In the genomic region with DNA sequence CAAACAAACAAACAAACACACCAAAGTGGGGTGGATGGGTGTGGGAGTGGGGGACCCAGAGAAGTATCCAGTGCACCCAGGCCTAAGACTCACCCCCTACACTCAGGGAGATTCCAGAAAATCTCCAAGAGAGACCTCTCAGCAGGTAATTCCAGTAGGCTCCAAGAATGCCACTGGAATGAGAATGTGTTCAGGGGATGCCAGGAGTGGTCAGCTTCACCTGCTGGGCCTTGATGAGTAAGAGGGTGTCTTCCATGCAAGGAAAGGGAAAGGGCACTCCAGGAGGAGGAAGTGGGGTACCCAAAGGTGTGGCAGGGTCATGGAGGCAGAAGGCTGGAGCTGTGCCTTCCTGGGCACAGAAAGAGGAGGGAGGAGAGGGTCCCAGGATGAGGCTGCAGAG, we compare ENCODE assay signal across 1 cellular context.
TF ChIP-seq lines count a peak whose summit lies in the region.

No MANE protein-coding gene starts in this region.

TF ChIP-seq in GM23338, 12 proteins besides CTCF, POLR2A, EP300 and RAD21 (continued from another document):
- TF ChIP-seq CREB1 (CRISPR knock-in tag; IDR thresholded peaks at IDR 0.05; ENCODE audit: low read depth) (no peak), POLR2AphosphoS5 (IDR thresholded peaks at IDR 0.05; ENCODE audit: low read depth) (no peak), EZH2 (IDR thresholded peaks at IDR 0.05; ENCODE audit: low read depth, unreplicated experiment) (no peak), ZNF331 (CRISPR knock-in tag; IDR thresholded peaks at IDR 0.05; ENCODE audit: low read depth) (no peak), ETS1 (IDR thresholded peaks at IDR 0.05) (no peak)
- TF ChIP-seq, protein P1, sequence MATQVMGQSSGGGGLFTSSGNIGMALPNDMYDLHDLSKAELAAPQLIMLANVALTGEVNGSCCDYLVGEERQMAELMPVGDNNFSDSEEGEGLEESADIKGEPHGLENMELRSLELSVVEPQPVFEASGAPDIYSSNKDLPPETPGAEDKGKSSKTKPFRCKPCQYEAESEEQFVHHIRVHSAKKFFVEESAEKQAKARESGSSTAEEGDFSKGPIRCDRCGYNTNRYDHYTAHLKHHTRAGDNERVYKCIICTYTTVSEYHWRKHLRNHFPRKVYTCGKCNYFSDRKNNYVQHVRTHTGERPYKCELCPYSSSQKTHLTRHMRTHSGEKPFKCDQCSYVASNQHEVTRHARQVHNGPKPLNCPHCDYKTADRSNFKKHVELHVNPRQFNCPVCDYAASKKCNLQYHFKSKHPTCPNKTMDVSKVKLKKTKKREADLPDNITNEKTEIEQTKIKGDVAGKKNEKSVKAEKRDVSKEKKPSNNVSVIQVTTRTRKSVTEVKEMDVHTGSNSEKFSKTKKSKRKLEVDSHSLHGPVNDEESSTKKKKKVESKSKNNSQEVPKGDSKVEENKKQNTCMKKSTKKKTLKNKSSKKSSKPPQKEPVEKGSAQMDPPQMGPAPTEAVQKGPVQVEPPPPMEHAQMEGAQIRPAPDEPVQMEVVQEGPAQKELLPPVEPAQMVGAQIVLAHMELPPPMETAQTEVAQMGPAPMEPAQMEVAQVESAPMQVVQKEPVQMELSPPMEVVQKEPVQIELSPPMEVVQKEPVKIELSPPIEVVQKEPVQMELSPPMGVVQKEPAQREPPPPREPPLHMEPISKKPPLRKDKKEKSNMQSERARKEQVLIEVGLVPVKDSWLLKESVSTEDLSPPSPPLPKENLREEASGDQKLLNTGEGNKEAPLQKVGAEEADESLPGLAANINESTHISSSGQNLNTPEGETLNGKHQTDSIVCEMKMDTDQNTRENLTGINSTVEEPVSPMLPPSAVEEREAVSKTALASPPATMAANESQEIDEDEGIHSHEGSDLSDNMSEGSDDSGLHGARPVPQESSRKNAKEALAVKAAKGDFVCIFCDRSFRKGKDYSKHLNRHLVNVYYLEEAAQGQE (IDR thresholded peaks at IDR 0.05; ENCODE audit: unreplicated experiment) = no peak
